Comparison of ENCODE assay signal across 1 cellular context in the genomic region with DNA sequence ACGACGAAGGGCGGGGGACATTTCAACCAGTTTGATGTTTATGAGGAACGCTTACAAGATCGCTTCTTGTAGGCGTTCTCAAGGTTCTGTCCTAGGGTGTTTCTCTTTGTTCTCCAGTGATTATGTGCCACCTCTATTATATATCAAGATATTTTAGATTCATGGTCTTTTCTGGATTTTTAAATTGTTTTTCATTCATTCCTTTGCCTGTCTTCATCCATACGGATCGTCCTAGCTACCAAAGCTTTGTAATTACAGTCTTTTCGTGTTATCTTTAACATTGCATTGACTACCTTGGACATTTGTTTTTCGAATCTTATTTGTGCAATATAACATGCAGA.
TF ChIP-seq lines count a peak whose summit lies in the region.

No MANE protein-coding gene starts in this region.

TF ChIP-seq in GM23338, 12 proteins besides CTCF, POLR2A, EP300 and RAD21 (continued from another document):
- TF ChIP-seq, protein P1, sequence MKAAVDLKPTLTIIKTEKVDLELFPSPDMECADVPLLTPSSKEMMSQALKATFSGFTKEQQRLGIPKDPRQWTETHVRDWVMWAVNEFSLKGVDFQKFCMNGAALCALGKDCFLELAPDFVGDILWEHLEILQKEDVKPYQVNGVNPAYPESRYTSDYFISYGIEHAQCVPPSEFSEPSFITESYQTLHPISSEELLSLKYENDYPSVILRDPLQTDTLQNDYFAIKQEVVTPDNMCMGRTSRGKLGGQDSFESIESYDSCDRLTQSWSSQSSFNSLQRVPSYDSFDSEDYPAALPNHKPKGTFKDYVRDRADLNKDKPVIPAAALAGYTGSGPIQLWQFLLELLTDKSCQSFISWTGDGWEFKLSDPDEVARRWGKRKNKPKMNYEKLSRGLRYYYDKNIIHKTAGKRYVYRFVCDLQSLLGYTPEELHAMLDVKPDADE (IDR thresholded peaks at IDR 0.05), result no peak
- TF ChIP-seq ZNF331 (CRISPR knock-in tag; IDR thresholded peaks at IDR 0.05; ENCODE audit: low read depth) (no peak), ZNF114 (CRISPR knock-in tag; IDR thresholded peaks at IDR 0.05) (no peak), EZH2phosphoT487 (IDR thresholded peaks at IDR 0.05; ENCODE audit: unreplicated experiment) (no peak), JUNB (IDR thresholded peaks at IDR 0.05; ENCODE audit: unreplicated experiment) (no peak), NANOG (IDR thresholded peaks at IDR 0.05; ENCODE audit: borderline replicate concordance) (no peak), STAT1 (IDR thresholded peaks at IDR 0.05; ENCODE audit: unreplicated experiment) (no peak)
- TF ChIP-seq, protein P2, sequence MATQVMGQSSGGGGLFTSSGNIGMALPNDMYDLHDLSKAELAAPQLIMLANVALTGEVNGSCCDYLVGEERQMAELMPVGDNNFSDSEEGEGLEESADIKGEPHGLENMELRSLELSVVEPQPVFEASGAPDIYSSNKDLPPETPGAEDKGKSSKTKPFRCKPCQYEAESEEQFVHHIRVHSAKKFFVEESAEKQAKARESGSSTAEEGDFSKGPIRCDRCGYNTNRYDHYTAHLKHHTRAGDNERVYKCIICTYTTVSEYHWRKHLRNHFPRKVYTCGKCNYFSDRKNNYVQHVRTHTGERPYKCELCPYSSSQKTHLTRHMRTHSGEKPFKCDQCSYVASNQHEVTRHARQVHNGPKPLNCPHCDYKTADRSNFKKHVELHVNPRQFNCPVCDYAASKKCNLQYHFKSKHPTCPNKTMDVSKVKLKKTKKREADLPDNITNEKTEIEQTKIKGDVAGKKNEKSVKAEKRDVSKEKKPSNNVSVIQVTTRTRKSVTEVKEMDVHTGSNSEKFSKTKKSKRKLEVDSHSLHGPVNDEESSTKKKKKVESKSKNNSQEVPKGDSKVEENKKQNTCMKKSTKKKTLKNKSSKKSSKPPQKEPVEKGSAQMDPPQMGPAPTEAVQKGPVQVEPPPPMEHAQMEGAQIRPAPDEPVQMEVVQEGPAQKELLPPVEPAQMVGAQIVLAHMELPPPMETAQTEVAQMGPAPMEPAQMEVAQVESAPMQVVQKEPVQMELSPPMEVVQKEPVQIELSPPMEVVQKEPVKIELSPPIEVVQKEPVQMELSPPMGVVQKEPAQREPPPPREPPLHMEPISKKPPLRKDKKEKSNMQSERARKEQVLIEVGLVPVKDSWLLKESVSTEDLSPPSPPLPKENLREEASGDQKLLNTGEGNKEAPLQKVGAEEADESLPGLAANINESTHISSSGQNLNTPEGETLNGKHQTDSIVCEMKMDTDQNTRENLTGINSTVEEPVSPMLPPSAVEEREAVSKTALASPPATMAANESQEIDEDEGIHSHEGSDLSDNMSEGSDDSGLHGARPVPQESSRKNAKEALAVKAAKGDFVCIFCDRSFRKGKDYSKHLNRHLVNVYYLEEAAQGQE (IDR thresholded peaks at IDR 0.05; ENCODE audit: unreplicated experiment), result no peak
